ENCODE assay signal across 19 cellular contexts in genomic region chr5:157212307-157212706, GRCh38. TPM values are rescaled to one million over a fixed set of nuclear protein-coding genes. Genes with fewer than 3 reads are reported as not detected.
DNase-seq lines count a peak whose midpoint lies in the region; ATAC-seq and TF ChIP-seq lines count a peak whose summit lies in the region.
"Had no signal": no experiment of that assay in that cellular context is flagged by ENCODE, and none has a peak within 500 bp of the region (broad histone marks: within the 10 kb centered on the region; RNA-seq: fewer than 3 reads in every experiment).

No MANE protein-coding gene starts in this region.

- no peaks in the 10 kb centered on the region for H3K36me3 ChIP-seq in testis (ENCODE audit: low read depth, missing control alignments)
- H3K36me3 ChIP-seq: breast epithelium, left ventricle myocardium inferior, sigmoid colon had no signal

- TF ChIP-seq CTCF in testis (IDR thresholded peaks at IDR 0.05): no peak

- intact Hi-C loops in activated naive CD4-positive, alpha-beta T cell treated with anti-CD3 and anti-CD28 coated beads for 36 hours (cut with micrococcal nuclease): loop anchor here (10.0 kb wide), 1 partner anchor 1992 kb away; the partner anchor contains the start of gene RNF145
- intact Hi-C loops in testis (cut with DNase I; ENCODE audit: low total_unique reads): no loop called here

- no peaks in the 10 kb centered on the region for H3K9me3 Mint-ChIP-seq in activated naive CD4-positive, alpha-beta T cell treated with anti-CD3 and anti-CD28 coated beads for 36 hours
- H3K9me3 Mint-ChIP-seq in activated naive CD4-positive, alpha-beta T cell treated with anti-CD3 and anti-CD28 coated beads, Interleukin-2, amount 50 U/mL, for 72 hours: peaks cover 0 to 5% of the 10 kb centered on the region in 2 donors

- peaks cover 94% of the 10 kb centered on the region for H3K36me3 Mint-ChIP-seq in activated naive CD4-positive, alpha-beta T cell treated with anti-CD3 and anti-CD28 coated beads for 36 hours (ENCODE audit: low read depth)
- H3K36me3 Mint-ChIP-seq in activated naive CD4-positive, alpha-beta T cell treated with anti-CD3 and anti-CD28 coated beads, Interleukin-2, amount 50 U/mL, for 72 hours: peaks cover 58 to 95% of the 10 kb centered on the region in 2 donors

- no peaks in the 10 kb centered on the region for H3K27me3 Mint-ChIP-seq in activated naive CD4-positive, alpha-beta T cell treated with anti-CD3 and anti-CD28 coated beads for 36 hours (ENCODE audit: low read depth)

- no peak overlapping the region for H3K27ac ChIP-seq in testis
- H3K27ac ChIP-seq: breast epithelium, left ventricle myocardium inferior, sigmoid colon had no signal

- no peak for DNase-seq in activated naive CD4-positive, alpha-beta T cell treated with anti-CD3 and anti-CD28 coated beads for 36 hours
- DNase-seq in activated naive CD4-positive, alpha-beta T cell treated with Interleukin-2 at 50 U/mL for 16 hours: no peak
- DNase-seq in NOMO-1 (lab: John Stamatoyannopoulos, UW; ENCODE audit: unreplicated experiment in 2 of 2) (peak; percentile 58 to 64), testis (peak; percentile 18), NCI-H510A (lab: John Stamatoyannopoulos, UW) (no peak), NCI-H2029 (lab: John Stamatoyannopoulos, UW) (no peak)
- DNase-seq in activated naive CD4-positive, alpha-beta T cell treated with anti-CD3 and anti-CD28 coated beads, Interleukin-2, amount 50 U/mL, for 72 hours (ENCODE audit: low spot score in 2 of 2): no peak
- DNase-seq: GF-D8; left ventricle myocardium inferior; NCI-H187; sigmoid colon; stimulated activated CD4-positive, alpha-beta T cell treated with anti-CD3 and anti-CD28 coated beads, Interleukin-1b, Interleukin-23, amount 100 ng/mL, for 48 hours; substantia nigra had no signal

- no peak overlapping the region for H3K4me3 ChIP-seq in testis
- H3K4me3 ChIP-seq: breast epithelium, left ventricle myocardium inferior, sigmoid colon had no signal

- no peak for TF ChIP-seq POLR2A in testis (IDR thresholded peaks at IDR 0.05)

- peaks cover 98% of the 10 kb centered on the region for H3K4me1 Mint-ChIP-seq in activated naive CD4-positive, alpha-beta T cell treated with anti-CD3 and anti-CD28 coated beads for 36 hours (ENCODE audit: low read depth)

- peak overlapping the region; percentile 97 for H3K27ac Mint-ChIP-seq in activated naive CD4-positive, alpha-beta T cell treated with anti-CD3 and anti-CD28 coated beads for 36 hours
- peak overlapping the region; percentile 85 to 95 for H3K27ac Mint-ChIP-seq in activated naive CD4-positive, alpha-beta T cell treated with anti-CD3 and anti-CD28 coated beads, Interleukin-2, amount 50 U/mL, for 72 hours

- no peaks in the 10 kb centered on the region for H3K9me3 ChIP-seq in testis
- H3K9me3 ChIP-seq: breast epithelium, left ventricle myocardium inferior, sigmoid colon had no signal

- CTCF ChIA-PET in activated naive CD4-positive, alpha-beta T cell treated with anti-CD3 and anti-CD28 coated beads for 36 hours (lab: Charles Lee): interaction anchor here (0.8 to 1.3 kb wide), 3 partner anchors 9 to 63 kb away, joined by 3 to 4 read pairs (median 3); no protein-coding TSS in a partner anchor

- H3K27me3 ChIP-seq in testis: no peaks in the 10 kb centered on the region
- H3K27me3 ChIP-seq: breast epithelium, sigmoid colon had no signal

- H3K4me3 Mint-ChIP-seq in activated naive CD4-positive, alpha-beta T cell treated with anti-CD3 and anti-CD28 coated beads for 36 hours: no peak overlapping the region

- H3K4me1 ChIP-seq in testis: no peaks in the 10 kb centered on the region
- H3K4me1 ChIP-seq: breast epithelium, left ventricle myocardium inferior, sigmoid colon had no signal

- no peak for ATAC-seq in activated naive CD4-positive, alpha-beta T cell treated with anti-CD3 and anti-CD28 coated beads, Interleukin-2, amount 50 U/mL, for 72 hours
- ATAC-seq: esophagus mucosa had no signal

- WGBS in testis, 2 donors: 65 to 68% methylated on average over 5 of the region's 5 CpGs

RNA-seq across cellular contexts. Expression of gene ITK, which starts 31.7 kb away (rescaled TPM):
- 100 to 1,000 TPM; 340 TPM for total RNA-seq in activated naive CD4-positive, alpha-beta T cell treated with anti-CD3 and anti-CD28 coated beads for 36 hours
- 100 to 1,000 TPM; 203 to 308 TPM for total RNA-seq in activated naive CD4-positive, alpha-beta T cell treated with anti-CD3 and anti-CD28 coated beads, Interleukin-2, amount 50 U/mL, for 72 hours
- total RNA-seq in testis: 1 to 10 TPM in 1 of 2 donors, under 1 TPM in 1; 0.93 to 1.3 TPM
- polyA plus RNA-seq in testis (ENCODE audit: insufficient read depth, low read depth, low replicate concordance): 3.8 TPM
- total RNA-seq: OCI-LY7, osteoblast had no signal

RNA-seq across cellular contexts. Expression of gene GARIN3, which starts 46.2 kb away (rescaled TPM):
- total RNA-seq in activated naive CD4-positive, alpha-beta T cell treated with anti-CD3 and anti-CD28 coated beads for 36 hours: 1 to 10 TPM; 3.6 to 3.8 TPM
- total RNA-seq in activated naive CD4-positive, alpha-beta T cell treated with anti-CD3 and anti-CD28 coated beads, Interleukin-2, amount 50 U/mL, for 72 hours: under 1 TPM; 0.46 to 0.47 TPM
- 10 to 100 TPM; 11.5 to 27.8 TPM for total RNA-seq in testis
- polyA plus RNA-seq in testis (ENCODE audit: insufficient read depth, low read depth, low replicate concordance): 45.6 TPM
- total RNA-seq: breast epithelium, esophagus mucosa, left ventricle myocardium inferior, NCI-H460, OCI-LY7, osteoblast, sigmoid colon, SK-MEL-5 had no signal
- polyA plus RNA-seq: sigmoid colon had no signal

RNA-seq across cellular contexts. Expression of gene CYFIP2, which starts 53.6 kb away (rescaled TPM):
- 100 to 1,000 TPM; 490 to 492 TPM for total RNA-seq in activated naive CD4-positive, alpha-beta T cell treated with anti-CD3 and anti-CD28 coated beads for 36 hours
- total RNA-seq in activated naive CD4-positive, alpha-beta T cell treated with anti-CD3 and anti-CD28 coated beads, Interleukin-2, amount 50 U/mL, for 72 hours: 100 to 1,000 TPM; 335 to 493 TPM
- 10 to 100 TPM; 32.1 to 41.4 TPM for total RNA-seq in testis
- 21.7 TPM for polyA plus RNA-seq in testis (ENCODE audit: insufficient read depth, low read depth, low replicate concordance)

Comparison
In these comparisons a context has a peak if more than half of its experiments do, and no peak if none do; other contexts are left out.
1. DNase-seq: peak in NOMO-1 (2 of 2) and testis (single experiment); none in activated naive CD4-positive, alpha-beta T cell treated with anti-CD3 and anti-CD28 coated beads for 36 hours (single experiment), activated naive CD4-positive, alpha-beta T cell treated with Interleukin-2 at 50 U/mL for 16 hours (single experiment), activated naive CD4-positive, alpha-beta T cell treated with anti-CD3 and anti-CD28 coated beads, Interleukin-2, amount 50 U/mL, for 72 hours (0 of 2), NCI-H510A (single experiment) and NCI-H2029 (single experiment).
2. RNA of gene ITK, which starts 31.7 kb away (total RNA-seq): 340 TPM in activated naive CD4-positive, alpha-beta T cell treated with anti-CD3 and anti-CD28 coated beads for 36 hours and 203 to 308 TPM in activated naive CD4-positive, alpha-beta T cell treated with anti-CD3 and anti-CD28 coated beads, Interleukin-2, amount 50 U/mL, for 72 hours; 0.93 to 1.3 TPM in testis; every median in the first group is over 10 times any median in the second.
3. RNA of gene CYFIP2, which starts 53.6 kb away (total RNA-seq): 335 to 493 TPM in activated naive CD4-positive, alpha-beta T cell treated with anti-CD3 and anti-CD28 coated beads, Interleukin-2, amount 50 U/mL, for 72 hours and 490 to 492 TPM in activated naive CD4-positive, alpha-beta T cell treated with anti-CD3 and anti-CD28 coated beads for 36 hours; 32.1 to 41.4 TPM in testis; every median in the first group is over 4 times any median in the second.